In genomic region chr10:131773321-131773988, GRCh38 we compare ENCODE assay signal across 17 cellular contexts.
DNase-seq lines count a peak whose midpoint lies in the region; ATAC-seq and TF ChIP-seq lines count a peak whose summit lies in the region.
"Had no signal": no experiment of that assay in that cellular context is flagged by ENCODE, and none has a peak within 500 bp of the region (broad histone marks: within the 10 kb centered on the region; RNA-seq: fewer than 3 reads in every experiment).

No MANE protein-coding gene starts in this region.

- DNase-seq in cardiac septum (ENCODE audit: low spot score) (peak; percentile 55), heart right ventricle (no peak), coronary artery (ENCODE audit: low spot score) (peak; percentile 46), neural crest cell (ENCODE audit: low read depth, low spot score) (no peak), RKO (ENCODE audit: low spot score) (no peak), colonic mucosa (no peak), HCEC 1CT (no peak)
- DNase-seq: DND-41, GOT3, Karpas-422, MG63, NCI-H1092, NCI-H2081 treated with DMSO at 0.1 percent for 48 hours, NCI-H510A treated with DMSO at 0.1 percent for 48 hours, PC-9 had no signal

- H3K4me1 Mint-ChIP-seq in neural crest cell, result peaks cover 17% of the 10 kb centered on the region

- ATAC-seq in heart right ventricle, result no peak

- H3K4me1 ChIP-seq in heart right ventricle (no peaks in the 10 kb centered on the region), stomach smooth muscle (ENCODE audit: control insufficient read depth, insufficient read depth, low read length) (peaks cover 22% of the 10 kb centered on the region), colonic mucosa (no peaks in the 10 kb centered on the region)

- 58 to 66% methylated on average over 28 of the region's 28 CpGs for WGBS in heart right ventricle, 2 donors

- no peak overlapping the region for H3K27ac ChIP-seq in heart right ventricle
- no peak overlapping the region for H3K27ac ChIP-seq in coronary artery
- H3K27ac ChIP-seq in stomach smooth muscle (ENCODE audit: low read length), result peak overlapping the region; percentile 62
- no peak overlapping the region for H3K27ac ChIP-seq in colonic mucosa
- H3K27ac ChIP-seq: C4-2B, PC-9 had no signal

- H3K27ac Mint-ChIP-seq in neural crest cell (ENCODE audit: unreplicated experiment), result peak overlapping the region; percentile 62

- H3K9me3 Mint-ChIP-seq in neural crest cell, result peaks cover 19% of the 10 kb centered on the region

- H3K4me3 Mint-ChIP-seq in neural crest cell, result no peak overlapping the region

- peak overlapping the region in 1 of 2 donors; percentile 50 for H3K9ac ChIP-seq in stomach smooth muscle (ENCODE audit: low read length in 2 of 2)
- H3K9ac ChIP-seq in colonic mucosa (ENCODE audit: low read depth in 2 of 2, low read length in 2 of 2), result no peak overlapping the region

- no peak overlapping the region for H3K4me3 ChIP-seq in heart right ventricle
- no peak overlapping the region for H3K4me3 ChIP-seq in coronary artery
- no peak overlapping the region for H3K4me3 ChIP-seq in stomach smooth muscle (ENCODE audit: low read length in 2 of 2)
- H3K4me3 ChIP-seq in colonic mucosa, result no peak overlapping the region
- H3K4me3 ChIP-seq: MG63, PC-9 had no signal

- H3K36me3 ChIP-seq in heart right ventricle, result no peaks in the 10 kb centered on the region
- no peaks in the 10 kb centered on the region for H3K36me3 ChIP-seq in stomach smooth muscle (ENCODE audit: control insufficient read depth in 2 of 2, insufficient read depth in 2 of 2, low read length in 2 of 2)
- no peaks in the 10 kb centered on the region for H3K36me3 ChIP-seq in colonic mucosa
- H3K36me3 ChIP-seq: MG63 had no signal

- peaks cover 0 to 25% (median 13%) of the 10 kb centered on the region in 7 donors for H3K27me3 ChIP-seq in heart right ventricle
- peaks cover 0 to 2% of the 10 kb centered on the region in 2 donors for H3K27me3 ChIP-seq in stomach smooth muscle (ENCODE audit: control insufficient read depth in 1 of 2, insufficient read depth in 2 of 2, low read length in 2 of 2)
- no peaks in the 10 kb centered on the region for H3K27me3 ChIP-seq in colonic mucosa
- H3K27me3 ChIP-seq: MG63 had no signal

- no peaks in the 10 kb centered on the region for H3K27me3 Mint-ChIP-seq in neural crest cell (ENCODE audit: low read depth)

- TF ChIP-seq CTCF in heart right ventricle (IDR thresholded peaks at IDR 0.05), result no peak
- no peak for TF ChIP-seq CTCF in coronary artery (IDR thresholded peaks at IDR 0.05)
- no peak for TF ChIP-seq CTCF in neural crest cell (conservative IDR thresholded peaks at IDR 0.05)
- TF ChIP-seq CTCF in colonic mucosa (IDR thresholded peaks at IDR 0.05), result no peak

- H3K9me3 ChIP-seq in heart right ventricle (peaks cover 0 to 33% (median 21%) of the 10 kb centered on the region in 11 donors), stomach smooth muscle (ENCODE audit: control insufficient read depth in 2 of 2, low read length in 2 of 2) (peaks cover 6 to 22% of the 10 kb centered on the region in 2 donors), colonic mucosa (no peaks in the 10 kb centered on the region)

- H3K36me3 Mint-ChIP-seq in neural crest cell (ENCODE audit: low read depth), result peaks cover 18% of the 10 kb centered on the region

- intact Hi-C loops in cardiac septum (cut with DNase I), result no loop called here
- intact Hi-C loops in heart right ventricle (cut with DNase I), result no loop called here
- intact Hi-C loops in colonic mucosa (cut with DNase I), result no loop called here

Comparison
In these comparisons a context has a peak if more than half of its experiments do, and no peak if none do; other contexts are left out.
1. DNase-seq: peak in cardiac septum (single experiment) and coronary artery (single experiment); none in heart right ventricle (0 of 2), neural crest cell (single experiment), RKO (single experiment), colonic mucosa (single experiment) and HCEC 1CT (single experiment).